1 cellular context compared by ENCODE assay signal in genomic region chr3:110932515-110933095, GRCh38.
TF ChIP-seq lines count a peak whose summit lies in the region.

No MANE protein-coding gene starts in this region.

TF ChIP-seq in SK-N-SH, 30 proteins besides CTCF, POLR2A, EP300 and RAD21 (continued from another document):
- TF ChIP-seq PBX3 (IDR thresholded peaks at IDR 0.05) (peak; percentile 86), TAF1 (IDR thresholded peaks at IDR 0.05; ENCODE audit: borderline replicate concordance, low read depth, low read length) (no peak), NFIC (IDR thresholded peaks at IDR 0.05; ENCODE audit: borderline replicate concordance) (peak; percentile 70), GATA2 (CRISPR knock-in tag; IDR thresholded peaks at IDR 0.05) (no peak), RXRA (IDR thresholded peaks at IDR 0.05; ENCODE audit: borderline replicate concordance, low read depth) (peak; percentile 77; the same call in 1 of the 2 replicates), USF1 (IDR thresholded peaks at IDR 0.05; ENCODE audit: borderline replicate concordance, low read depth) (no peak), RCOR1 (IDR thresholded peaks at IDR 0.05; ENCODE audit: low read length) (no peak), FOXM1 (IDR thresholded peaks at IDR 0.05; ENCODE audit: low read depth) (no peak), IRF3 (IDR thresholded peaks at IDR 0.05; ENCODE audit: low read depth, low read length) (no peak), NRF1 (IDR thresholded peaks at IDR 0.05; ENCODE audit: low read depth, low read length) (no peak), FOXJ3 (CRISPR knock-in tag; IDR thresholded peaks at IDR 0.05) (no peak), TCF12 (IDR thresholded peaks at IDR 0.05) (peak; percentile 66; the same call in 1 of the 2 replicates), YY1 (IDR thresholded peaks at IDR 0.05; ENCODE audit: low read depth) (no peak), GABPA (IDR thresholded peaks at IDR 0.05; ENCODE audit: low read depth) (no peak), FOSL2 (IDR thresholded peaks at IDR 0.05; ENCODE audit: borderline replicate concordance, low read depth) (peak; percentile 19; the same call in 1 of the 2 replicates), USF2 (IDR thresholded peaks at IDR 0.05; ENCODE audit: borderline replicate concordance, low read depth, low read length) (no peak), SIN3A (IDR thresholded peaks at IDR 0.05; ENCODE audit: borderline replicate concordance, low read depth, low read length) (no peak), JUND (IDR thresholded peaks at IDR 0.05) (peak; percentile 17; the same call in 1 of the 2 replicates), MAX (IDR thresholded peaks at IDR 0.05; ENCODE audit: low read depth) (no peak), RFX5 (IDR thresholded peaks at IDR 0.05; ENCODE audit: low read length) (no peak), TEAD4 (IDR thresholded peaks at IDR 0.05; ENCODE audit: borderline replicate concordance, insufficient read depth) (peak; percentile 52), SMC3 (IDR thresholded peaks at IDR 0.05; ENCODE audit: low read depth, low read length) (no peak), MXI1 (IDR thresholded peaks at IDR 0.05; ENCODE audit: low read depth, low read length) (no peak)
